In the genomic region with DNA sequence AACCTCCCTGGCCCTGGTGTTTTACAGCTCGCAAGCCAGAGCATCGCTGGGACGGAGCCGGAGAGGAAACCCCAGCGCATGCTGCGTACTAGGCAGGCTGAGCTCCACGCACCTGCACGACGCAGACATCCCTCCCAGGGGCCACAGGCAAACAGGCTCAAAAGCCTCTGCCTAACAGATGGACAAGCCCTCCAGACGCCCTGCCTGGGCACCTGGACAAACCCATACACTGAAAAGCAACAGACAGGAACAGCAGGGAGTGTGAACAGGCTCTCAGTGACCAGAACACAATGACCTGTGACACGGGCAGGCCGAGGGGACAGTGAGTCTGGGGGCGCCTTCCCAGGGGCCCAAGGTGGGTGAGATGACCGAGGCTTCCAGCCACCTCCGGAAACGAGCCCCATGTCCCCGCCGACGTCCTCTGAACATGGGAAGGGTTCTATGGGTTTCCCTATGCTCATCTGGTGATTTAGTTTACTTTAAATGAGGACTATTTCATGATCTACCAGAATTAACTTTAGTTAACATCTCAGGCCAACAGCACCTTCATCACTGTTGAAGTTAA, we compare ENCODE assay signal across 1 cellular context.
A peak's percentile ranks its signal among the peaks of the same experiment; 100 is the strongest.
TF ChIP-seq lines count a peak whose summit lies in the region.

No MANE protein-coding gene starts in this region.

TF ChIP-seq in HepG2, 621 proteins besides CTCF, POLR2A, EP300 and RAD21:
- TF ChIP-seq KDM5A (IDR thresholded peaks at IDR 0.05; ENCODE audit: borderline replicate concordance, low read length) (no peak), AGO2 (optimal IDR thresholded peaks at IDR 0.05; ENCODE audit: low read depth, low read length) (peak; percentile 33), MBNL3 (CRISPR knock-in tag; conservative IDR thresholded peaks at IDR 0.05) (no peak), ZEB1 (IDR thresholded peaks at IDR 0.05; ENCODE audit: insufficient replicate concordance, low read depth) (no peak)
- TF ChIP-seq, protein P1, sequence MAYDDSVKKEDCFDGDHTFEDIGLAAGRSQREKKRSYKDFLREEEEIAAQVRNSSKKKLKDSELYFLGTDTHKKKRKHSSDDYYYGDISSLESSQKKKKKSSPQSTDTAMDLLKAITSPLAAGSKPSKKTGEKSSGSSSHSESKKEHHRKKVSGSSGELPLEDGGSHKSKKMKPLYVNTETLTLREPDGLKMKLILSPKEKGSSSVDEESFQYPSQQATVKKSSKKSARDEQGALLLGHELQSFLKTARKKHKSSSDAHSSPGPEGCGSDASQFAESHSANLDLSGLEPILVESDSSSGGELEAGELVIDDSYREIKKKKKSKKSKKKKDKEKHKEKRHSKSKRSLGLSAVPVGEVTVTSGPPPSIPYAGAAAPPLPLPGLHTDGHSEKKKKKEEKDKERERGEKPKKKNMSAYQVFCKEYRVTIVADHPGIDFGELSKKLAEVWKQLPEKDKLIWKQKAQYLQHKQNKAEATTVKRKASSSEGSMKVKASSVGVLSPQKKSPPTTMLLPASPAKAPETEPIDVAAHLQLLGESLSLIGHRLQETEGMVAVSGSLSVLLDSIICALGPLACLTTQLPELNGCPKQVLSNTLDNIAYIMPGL (CRISPR knock-in tag; IDR thresholded peaks at IDR 0.05; ENCODE audit: borderline replicate concordance in 1 of 2, low read depth in 1 of 2): no peak
